In the genomic region with DNA sequence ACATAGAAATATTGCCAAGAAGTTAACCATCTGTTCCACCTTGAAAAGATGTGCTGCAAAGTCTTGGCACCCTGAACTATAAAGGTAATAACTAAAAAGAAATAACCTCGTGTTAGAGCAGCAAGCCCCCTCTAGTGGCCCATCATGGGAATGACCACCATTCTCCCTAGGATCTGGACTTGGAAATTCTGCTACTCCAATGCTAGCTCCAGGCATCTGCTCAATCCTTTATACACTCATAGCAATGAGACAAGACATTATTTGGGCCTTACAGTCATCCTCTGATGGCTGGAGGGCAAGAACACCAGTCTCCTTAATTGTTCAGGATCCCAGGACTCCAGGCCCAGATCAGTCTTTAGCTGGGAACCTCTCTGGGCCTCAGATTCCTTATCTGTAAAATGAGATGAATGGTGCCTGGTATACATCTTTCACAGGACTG, we compare ENCODE assay signal across 9 cellular contexts.
DNase-seq lines count a peak whose midpoint lies in the region; ATAC-seq, FAIRE-seq and TF ChIP-seq lines count a peak whose summit lies in the region.
"Had no signal": no experiment of that assay in that cellular context is flagged by ENCODE, and none has a peak within 500 bp of the region (broad histone marks: within the 10 kb centered on the region; RNA-seq: fewer than 3 reads in every experiment).

No MANE protein-coding gene starts in this region.

- H3K27me3 ChIP-seq in Karpas-422 (ENCODE audit: low read length): peaks cover 3% of the 10 kb centered on the region; the same call in 1 of the 2 replicates
- H3K27me3 ChIP-seq in bronchial epithelial cell (ENCODE audit: control insufficient read depth, insufficient read depth, low read length): no peaks in the 10 kb centered on the region
- no peaks in the 10 kb centered on the region for H3K27me3 ChIP-seq in left lung
- H3K27me3 ChIP-seq: SJSA1 had no signal

- H3K4me3 ChIP-seq in Karpas-422 (ENCODE audit: low read length): no peak overlapping the region
- no peak overlapping the region for H3K4me3 ChIP-seq in bronchial epithelial cell (ENCODE audit: low read depth, low read length)
- H3K4me3 ChIP-seq in left lung: no peak overlapping the region
- H3K4me3 ChIP-seq: SJSA1 had no signal

- H4K20me1 ChIP-seq in Karpas-422 (ENCODE audit: insufficient read depth, low read depth, low read length): no peaks in the 10 kb centered on the region

- H3K9me2 ChIP-seq in Karpas-422 (replicated peaks; ENCODE audit: insufficient read depth, low read length): no peaks in the 10 kb centered on the region

- H3K4me1 Mint-ChIP-seq in stimulated activated memory B cell treated with anti-CD40 and anti-IgM and Interleukin-4, amounts not matched to agents 10 μg/mL and 1 μg/mL and 100 μg/mL, for 72 hours: peaks cover 4% of the 10 kb centered on the region

- no peak overlapping the region for H3K27ac Mint-ChIP-seq in stimulated activated memory B cell treated with anti-CD40 and anti-IgM and Interleukin-4, amounts not matched to agents 10 μg/mL and 1 μg/mL and 100 μg/mL, for 72 hours

- ATAC-seq in GM19043 (IDR thresholded peaks at IDR 0.05; ENCODE audit: low read depth, unreplicated experiment) (peak; percentile 79), left lung (peak; percentile 88)
- no peak for ATAC-seq in stimulated activated memory B cell treated with anti-CD40 and anti-IgM and Interleukin-4, amounts not matched to agents 10 μg/mL and 1 μg/mL and 100 μg/mL, for 72 hours

- H3K27me3 Mint-ChIP-seq in stimulated activated memory B cell treated with anti-CD40 and anti-IgM and Interleukin-4, amounts not matched to agents 10 μg/mL and 1 μg/mL and 100 μg/mL, for 72 hours: peaks cover 15% of the 10 kb centered on the region

- H3K36me3 Mint-ChIP-seq in stimulated activated memory B cell treated with anti-CD40 and anti-IgM and Interleukin-4, amounts not matched to agents 10 μg/mL and 1 μg/mL and 100 μg/mL, for 72 hours: no peaks in the 10 kb centered on the region

- in situ Hi-C loops in SK-MEL-5 (cut with HindIII; ENCODE audit: low pct_unique_long_range_greater_than_20kb, low sequenced_read_pairs): no loop called here

- DNase-seq in COLO668 (lab: John Stamatoyannopoulos, UW; ENCODE audit: unreplicated experiment) (peak; percentile 32), Karpas-422 (peak; percentile 89), SK-MEL-5 (ENCODE audit: low read depth, low spot score) (peak; percentile 61), bronchial epithelial cell (ENCODE audit: low read depth) (peak; percentile 40), left lung (no peak)
- peak; percentile 66 for DNase-seq in stimulated activated CD8-positive, alpha-beta memory T cell treated with anti-CD3 and anti-CD28 coated beads, Interleukin-4, amount 100 ng/mL, for 48 hours

- H3K9me3 Mint-ChIP-seq in stimulated activated memory B cell treated with anti-CD40 and anti-IgM and Interleukin-4, amounts not matched to agents 10 μg/mL and 1 μg/mL and 100 μg/mL, for 72 hours: peaks cover 17% of the 10 kb centered on the region

- H3K36me3 ChIP-seq in Karpas-422 (ENCODE audit: insufficient read depth, low read length) (no peaks in the 10 kb centered on the region), bronchial epithelial cell (ENCODE audit: control insufficient read depth, insufficient read depth, low read length) (peaks cover 8% of the 10 kb centered on the region), left lung (peaks cover 0 to 7% of the 10 kb centered on the region in 2 donors)
- H3K36me3 ChIP-seq: SJSA1 had no signal

- FAIRE-seq in bronchial epithelial cell (lab: Jason Lieb, UNC): no peak

- H3K4me1 ChIP-seq in Karpas-422 (ENCODE audit: low read length) (no peaks in the 10 kb centered on the region), left lung (no peaks in the 10 kb centered on the region)
- H3K4me1 ChIP-seq: SJSA1 had no signal

- no peak overlapping the region for H3K4me3 Mint-ChIP-seq in stimulated activated memory B cell treated with anti-CD40 and anti-IgM and Interleukin-4, amounts not matched to agents 10 μg/mL and 1 μg/mL and 100 μg/mL, for 72 hours

- no peak overlapping the region for H3K9ac ChIP-seq in Karpas-422 (ENCODE audit: low read length)

- no peak overlapping the region for H3K4me2 ChIP-seq in Karpas-422 (ENCODE audit: low read depth, low read length, poor library complexity, severe bottlenecking)

- H3K9me3 ChIP-seq in Karpas-422 (ENCODE audit: low read length): peaks cover 18% of the 10 kb centered on the region
- H3K9me3 ChIP-seq in left lung: peaks cover 0 to 5% of the 10 kb centered on the region in 2 donors
- H3K9me3 ChIP-seq: SJSA1 had no signal

- TF ChIP-seq CTCF in bronchial epithelial cell (IDR thresholded peaks at IDR 0.05; ENCODE audit: insufficient read depth, low read length, severe bottlenecking): peak; percentile 77
- peak; percentile 81 to 87 for TF ChIP-seq CTCF in left lung (IDR thresholded peaks at IDR 0.05)

- intact Hi-C loops in left lung (cut with DNase I): loop anchor here in 1 of 2 donors (5.0 kb wide), 1 partner anchor 275 kb away; no protein-coding TSS in a partner anchor

- no peak overlapping the region for H2AFZ ChIP-seq in Karpas-422 (ENCODE audit: low read length)

- H3K27ac ChIP-seq in Karpas-422 (ENCODE audit: low read length) (no peak overlapping the region), left lung (no peak overlapping the region)
- H3K27ac ChIP-seq: SJSA1 had no signal

- no peaks in the 10 kb centered on the region for H3K79me2 ChIP-seq in Karpas-422 (ENCODE audit: low read length)

Comparison
In these comparisons a context has a peak if more than half of its experiments do, and no peak if none do; other contexts are left out.
1. DNase-seq: peak in COLO668 (single experiment), Karpas-422 (single experiment), SK-MEL-5 (single experiment), bronchial epithelial cell (single experiment) and stimulated activated CD8-positive, alpha-beta memory T cell treated with anti-CD3 and anti-CD28 coated beads, Interleukin-4, amount 100 ng/mL, for 48 hours (single experiment); none in left lung (0 of 2).